Comparison of ENCODE assay signal across 1 cellular context in the genomic region with DNA sequence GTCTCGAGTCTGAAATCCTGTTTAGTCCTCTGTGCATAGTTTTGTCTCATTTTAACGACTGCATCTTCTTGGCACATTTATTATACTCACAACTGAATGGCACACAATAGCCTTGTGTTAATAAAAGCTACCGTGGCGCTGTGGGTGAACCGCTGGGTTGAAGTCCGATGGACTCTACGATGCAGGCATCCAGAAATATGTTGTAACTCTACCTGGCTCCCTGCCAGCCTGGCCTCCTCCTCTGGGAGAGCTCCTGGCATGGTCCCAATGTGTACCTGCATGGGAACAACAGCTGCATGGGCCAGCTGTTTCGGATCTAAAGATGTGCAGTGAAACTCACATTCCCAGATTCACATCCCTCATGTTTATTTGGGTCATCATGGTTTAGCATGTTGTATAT.
TF ChIP-seq lines count a peak whose summit lies in the region.

No MANE protein-coding gene starts in this region.

TF ChIP-seq in HepG2, 621 proteins besides CTCF, POLR2A, EP300 and RAD21 (continued from another document and continues in another):
- TF ChIP-seq, protein P1, sequence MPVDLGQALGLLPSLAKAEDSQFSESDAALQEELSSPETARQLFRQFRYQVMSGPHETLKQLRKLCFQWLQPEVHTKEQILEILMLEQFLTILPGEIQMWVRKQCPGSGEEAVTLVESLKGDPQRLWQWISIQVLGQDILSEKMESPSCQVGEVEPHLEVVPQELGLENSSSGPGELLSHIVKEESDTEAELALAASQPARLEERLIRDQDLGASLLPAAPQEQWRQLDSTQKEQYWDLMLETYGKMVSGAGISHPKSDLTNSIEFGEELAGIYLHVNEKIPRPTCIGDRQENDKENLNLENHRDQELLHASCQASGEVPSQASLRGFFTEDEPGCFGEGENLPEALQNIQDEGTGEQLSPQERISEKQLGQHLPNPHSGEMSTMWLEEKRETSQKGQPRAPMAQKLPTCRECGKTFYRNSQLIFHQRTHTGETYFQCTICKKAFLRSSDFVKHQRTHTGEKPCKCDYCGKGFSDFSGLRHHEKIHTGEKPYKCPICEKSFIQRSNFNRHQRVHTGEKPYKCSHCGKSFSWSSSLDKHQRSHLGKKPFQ (CRISPR knock-in tag; IDR thresholded peaks at IDR 0.05; ENCODE audit: insufficient replicate concordance), result no peak
- TF ChIP-seq ZNF547 (CRISPR knock-in tag; IDR thresholded peaks at IDR 0.05) (no peak), KDM5B (CRISPR knock-in tag; IDR thresholded peaks at IDR 0.05; ENCODE audit: borderline replicate concordance) (no peak), PRMT3 (CRISPR knock-in tag; IDR thresholded peaks at IDR 0.05; ENCODE audit: borderline replicate concordance, low read depth) (no peak), PHF5A (CRISPR knock-in tag; IDR thresholded peaks at IDR 0.05; ENCODE audit: low read depth, unreplicated experiment) (no peak), ZNF263 (CRISPR knock-in tag; IDR thresholded peaks at IDR 0.05) (no peak), IKZF4 (CRISPR knock-in tag; IDR thresholded peaks at IDR 0.05; ENCODE audit: borderline replicate concordance, low read depth, not compliant biosample characterization) (no peak), ETV5 (CRISPR knock-in tag; IDR thresholded peaks at IDR 0.05; ENCODE audit: borderline replicate concordance) (no peak), TBX2 (CRISPR knock-in tag; IDR thresholded peaks at IDR 0.05; ENCODE audit: borderline replicate concordance) (peak; percentile 45; the same call in 1 of the 2 replicates), ZNF292 (CRISPR knock-in tag; IDR thresholded peaks at IDR 0.05; ENCODE audit: borderline replicate concordance, low read depth) (no peak), ATAD3A (CRISPR knock-in tag; IDR thresholded peaks at IDR 0.05) (no peak), CENPX (CRISPR knock-in tag; IDR thresholded peaks at IDR 0.05) (no peak), MAFG (CRISPR knock-in tag; IDR thresholded peaks at IDR 0.05) (no peak), RFX3 (CRISPR knock-in tag; IDR thresholded peaks at IDR 0.05) (no peak), ZBTB8A (CRISPR knock-in tag; IDR thresholded peaks at IDR 0.05; ENCODE audit: borderline replicate concordance, low read depth) (no peak), ZMYM3 (CRISPR knock-in tag; IDR thresholded peaks at IDR 0.05) (no peak), ATF7 (IDR thresholded peaks at IDR 0.05) (no peak), ATF7 (CRISPR knock-in tag; IDR thresholded peaks at IDR 0.05) (no peak), SATB2 (CRISPR knock-in tag; IDR thresholded peaks at IDR 0.05) (no peak), RBM22 (optimal IDR thresholded peaks at IDR 0.05; ENCODE audit: low read length) (no peak), NAIF1 (CRISPR knock-in tag; IDR thresholded peaks at IDR 0.05; ENCODE audit: borderline replicate concordance) (no peak), KDM2A (CRISPR knock-in tag; IDR thresholded peaks at IDR 0.05; ENCODE audit: borderline replicate concordance, low read depth) (peak; percentile 63; the same call in 1 of the 2 replicates), ZSCAN12 (CRISPR knock-in tag; IDR thresholded peaks at IDR 0.05) (no peak), ZBTB42 (CRISPR knock-in tag; IDR thresholded peaks at IDR 0.05) (peak; percentile 95), TCF7 (IDR thresholded peaks at IDR 0.05; ENCODE audit: low read depth) (no peak), MIXL1 (CRISPR knock-in tag; IDR thresholded peaks at IDR 0.05) (no peak), REPIN1 (CRISPR knock-in tag; IDR thresholded peaks at IDR 0.05; ENCODE audit: borderline replicate concordance, low read depth) (peak; percentile 84; the same call in 1 of the 2 replicates), ETV6 (CRISPR knock-in tag; conservative IDR thresholded peaks at IDR 0.05) (no peak), XRCC5 (optimal IDR thresholded peaks at IDR 0.05; ENCODE audit: low read length) (no peak), ARNTL (CRISPR knock-in tag; IDR thresholded peaks at IDR 0.05) (no peak), CHD4 (IDR thresholded peaks at IDR 0.05; ENCODE audit: borderline replicate concordance, low read length) (no peak), CENPT (CRISPR knock-in tag; IDR thresholded peaks at IDR 0.05; ENCODE audit: low read depth) (no peak), ISX (CRISPR knock-in tag; conservative IDR thresholded peaks at IDR 0.05) (no peak), CCDC6 (CRISPR knock-in tag; IDR thresholded peaks at IDR 0.05) (no peak), SP1 (IDR thresholded peaks at IDR 0.05) (no peak), SP1 (CRISPR knock-in tag; IDR thresholded peaks at IDR 0.05) (0 out of 2 replicates have a peak, but pooled peaks have one; percentile 29), ZNF501 (CRISPR knock-in tag; IDR thresholded peaks at IDR 0.05) (no peak), NFIC (IDR thresholded peaks at IDR 0.05; ENCODE audit: low read length) (peak; percentile 88; the same call in 1 of the 2 replicates)
- TF ChIP-seq, protein P2, sequence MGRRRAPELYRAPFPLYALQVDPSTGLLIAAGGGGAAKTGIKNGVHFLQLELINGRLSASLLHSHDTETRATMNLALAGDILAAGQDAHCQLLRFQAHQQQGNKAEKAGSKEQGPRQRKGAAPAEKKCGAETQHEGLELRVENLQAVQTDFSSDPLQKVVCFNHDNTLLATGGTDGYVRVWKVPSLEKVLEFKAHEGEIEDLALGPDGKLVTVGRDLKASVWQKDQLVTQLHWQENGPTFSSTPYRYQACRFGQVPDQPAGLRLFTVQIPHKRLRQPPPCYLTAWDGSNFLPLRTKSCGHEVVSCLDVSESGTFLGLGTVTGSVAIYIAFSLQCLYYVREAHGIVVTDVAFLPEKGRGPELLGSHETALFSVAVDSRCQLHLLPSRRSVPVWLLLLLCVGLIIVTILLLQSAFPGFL (CRISPR knock-in tag; IDR thresholded peaks at IDR 0.05), result no peak
- TF ChIP-seq, protein P3, sequence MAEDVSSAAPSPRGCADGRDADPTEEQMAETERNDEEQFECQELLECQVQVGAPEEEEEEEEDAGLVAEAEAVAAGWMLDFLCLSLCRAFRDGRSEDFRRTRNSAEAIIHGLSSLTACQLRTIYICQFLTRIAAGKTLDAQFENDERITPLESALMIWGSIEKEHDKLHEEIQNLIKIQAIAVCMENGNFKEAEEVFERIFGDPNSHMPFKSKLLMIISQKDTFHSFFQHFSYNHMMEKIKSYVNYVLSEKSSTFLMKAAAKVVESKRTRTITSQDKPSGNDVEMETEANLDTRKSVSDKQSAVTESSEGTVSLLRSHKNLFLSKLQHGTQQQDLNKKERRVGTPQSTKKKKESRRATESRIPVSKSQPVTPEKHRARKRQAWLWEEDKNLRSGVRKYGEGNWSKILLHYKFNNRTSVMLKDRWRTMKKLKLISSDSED (CRISPR knock-in tag; IDR thresholded peaks at IDR 0.05), result no peak
- TF ChIP-seq, protein P4, sequence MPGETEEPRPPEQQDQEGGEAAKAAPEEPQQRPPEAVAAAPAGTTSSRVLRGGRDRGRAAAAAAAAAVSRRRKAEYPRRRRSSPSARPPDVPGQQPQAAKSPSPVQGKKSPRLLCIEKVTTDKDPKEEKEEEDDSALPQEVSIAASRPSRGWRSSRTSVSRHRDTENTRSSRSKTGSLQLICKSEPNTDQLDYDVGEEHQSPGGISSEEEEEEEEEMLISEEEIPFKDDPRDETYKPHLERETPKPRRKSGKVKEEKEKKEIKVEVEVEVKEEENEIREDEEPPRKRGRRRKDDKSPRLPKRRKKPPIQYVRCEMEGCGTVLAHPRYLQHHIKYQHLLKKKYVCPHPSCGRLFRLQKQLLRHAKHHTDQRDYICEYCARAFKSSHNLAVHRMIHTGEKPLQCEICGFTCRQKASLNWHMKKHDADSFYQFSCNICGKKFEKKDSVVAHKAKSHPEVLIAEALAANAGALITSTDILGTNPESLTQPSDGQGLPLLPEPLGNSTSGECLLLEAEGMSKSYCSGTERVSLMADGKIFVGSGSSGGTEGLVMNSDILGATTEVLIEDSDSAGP (CRISPR knock-in tag; IDR thresholded peaks at IDR 0.05; ENCODE audit: borderline replicate concordance), result no peak
- TF ChIP-seq, protein P5, sequence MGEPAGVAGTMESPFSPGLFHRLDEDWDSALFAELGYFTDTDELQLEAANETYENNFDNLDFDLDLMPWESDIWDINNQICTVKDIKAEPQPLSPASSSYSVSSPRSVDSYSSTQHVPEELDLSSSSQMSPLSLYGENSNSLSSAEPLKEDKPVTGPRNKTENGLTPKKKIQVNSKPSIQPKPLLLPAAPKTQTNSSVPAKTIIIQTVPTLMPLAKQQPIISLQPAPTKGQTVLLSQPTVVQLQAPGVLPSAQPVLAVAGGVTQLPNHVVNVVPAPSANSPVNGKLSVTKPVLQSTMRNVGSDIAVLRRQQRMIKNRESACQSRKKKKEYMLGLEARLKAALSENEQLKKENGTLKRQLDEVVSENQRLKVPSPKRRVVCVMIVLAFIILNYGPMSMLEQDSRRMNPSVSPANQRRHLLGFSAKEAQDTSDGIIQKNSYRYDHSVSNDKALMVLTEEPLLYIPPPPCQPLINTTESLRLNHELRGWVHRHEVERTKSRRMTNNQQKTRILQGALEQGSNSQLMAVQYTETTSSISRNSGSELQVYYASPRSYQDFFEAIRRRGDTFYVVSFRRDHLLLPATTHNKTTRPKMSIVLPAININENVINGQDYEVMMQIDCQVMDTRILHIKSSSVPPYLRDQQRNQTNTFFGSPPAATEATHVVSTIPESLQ (CRISPR knock-in tag; conservative IDR thresholded peaks at IDR 0.05), result no peak
- TF ChIP-seq, protein P6, sequence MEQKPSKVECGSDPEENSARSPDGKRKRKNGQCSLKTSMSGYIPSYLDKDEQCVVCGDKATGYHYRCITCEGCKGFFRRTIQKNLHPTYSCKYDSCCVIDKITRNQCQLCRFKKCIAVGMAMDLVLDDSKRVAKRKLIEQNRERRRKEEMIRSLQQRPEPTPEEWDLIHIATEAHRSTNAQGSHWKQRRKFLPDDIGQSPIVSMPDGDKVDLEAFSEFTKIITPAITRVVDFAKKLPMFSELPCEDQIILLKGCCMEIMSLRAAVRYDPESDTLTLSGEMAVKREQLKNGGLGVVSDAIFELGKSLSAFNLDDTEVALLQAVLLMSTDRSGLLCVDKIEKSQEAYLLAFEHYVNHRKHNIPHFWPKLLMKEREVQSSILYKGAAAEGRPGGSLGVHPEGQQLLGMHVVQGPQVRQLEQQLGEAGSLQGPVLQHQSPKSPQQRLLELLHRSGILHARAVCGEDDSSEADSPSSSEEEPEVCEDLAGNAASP (CRISPR knock-in tag; IDR thresholded peaks at IDR 0.05; ENCODE audit: borderline replicate concordance), result peak; percentile 28; the same call in 1 of the 2 replicates
- TF ChIP-seq, protein P7, sequence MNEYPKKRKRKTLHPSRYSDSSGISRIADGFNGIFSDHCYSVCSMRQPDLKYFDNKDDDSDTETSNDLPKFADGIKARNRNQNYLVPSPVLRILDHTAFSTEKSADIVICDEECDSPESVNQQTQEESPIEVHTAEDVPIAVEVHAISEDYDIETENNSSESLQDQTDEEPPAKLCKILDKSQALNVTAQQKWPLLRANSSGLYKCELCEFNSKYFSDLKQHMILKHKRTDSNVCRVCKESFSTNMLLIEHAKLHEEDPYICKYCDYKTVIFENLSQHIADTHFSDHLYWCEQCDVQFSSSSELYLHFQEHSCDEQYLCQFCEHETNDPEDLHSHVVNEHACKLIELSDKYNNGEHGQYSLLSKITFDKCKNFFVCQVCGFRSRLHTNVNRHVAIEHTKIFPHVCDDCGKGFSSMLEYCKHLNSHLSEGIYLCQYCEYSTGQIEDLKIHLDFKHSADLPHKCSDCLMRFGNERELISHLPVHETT (CRISPR knock-in tag; conservative IDR thresholded peaks at IDR 0.05), result no peak
- TF ChIP-seq, protein P8, sequence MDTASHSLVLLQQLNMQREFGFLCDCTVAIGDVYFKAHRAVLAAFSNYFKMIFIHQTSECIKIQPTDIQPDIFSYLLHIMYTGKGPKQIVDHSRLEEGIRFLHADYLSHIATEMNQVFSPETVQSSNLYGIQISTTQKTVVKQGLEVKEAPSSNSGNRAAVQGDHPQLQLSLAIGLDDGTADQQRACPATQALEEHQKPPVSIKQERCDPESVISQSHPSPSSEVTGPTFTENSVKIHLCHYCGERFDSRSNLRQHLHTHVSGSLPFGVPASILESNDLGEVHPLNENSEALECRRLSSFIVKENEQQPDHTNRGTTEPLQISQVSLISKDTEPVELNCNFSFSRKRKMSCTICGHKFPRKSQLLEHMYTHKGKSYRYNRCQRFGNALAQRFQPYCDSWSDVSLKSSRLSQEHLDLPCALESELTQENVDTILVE (CRISPR knock-in tag; IDR thresholded peaks at IDR 0.05), result no peak
- TF ChIP-seq, protein P9, sequence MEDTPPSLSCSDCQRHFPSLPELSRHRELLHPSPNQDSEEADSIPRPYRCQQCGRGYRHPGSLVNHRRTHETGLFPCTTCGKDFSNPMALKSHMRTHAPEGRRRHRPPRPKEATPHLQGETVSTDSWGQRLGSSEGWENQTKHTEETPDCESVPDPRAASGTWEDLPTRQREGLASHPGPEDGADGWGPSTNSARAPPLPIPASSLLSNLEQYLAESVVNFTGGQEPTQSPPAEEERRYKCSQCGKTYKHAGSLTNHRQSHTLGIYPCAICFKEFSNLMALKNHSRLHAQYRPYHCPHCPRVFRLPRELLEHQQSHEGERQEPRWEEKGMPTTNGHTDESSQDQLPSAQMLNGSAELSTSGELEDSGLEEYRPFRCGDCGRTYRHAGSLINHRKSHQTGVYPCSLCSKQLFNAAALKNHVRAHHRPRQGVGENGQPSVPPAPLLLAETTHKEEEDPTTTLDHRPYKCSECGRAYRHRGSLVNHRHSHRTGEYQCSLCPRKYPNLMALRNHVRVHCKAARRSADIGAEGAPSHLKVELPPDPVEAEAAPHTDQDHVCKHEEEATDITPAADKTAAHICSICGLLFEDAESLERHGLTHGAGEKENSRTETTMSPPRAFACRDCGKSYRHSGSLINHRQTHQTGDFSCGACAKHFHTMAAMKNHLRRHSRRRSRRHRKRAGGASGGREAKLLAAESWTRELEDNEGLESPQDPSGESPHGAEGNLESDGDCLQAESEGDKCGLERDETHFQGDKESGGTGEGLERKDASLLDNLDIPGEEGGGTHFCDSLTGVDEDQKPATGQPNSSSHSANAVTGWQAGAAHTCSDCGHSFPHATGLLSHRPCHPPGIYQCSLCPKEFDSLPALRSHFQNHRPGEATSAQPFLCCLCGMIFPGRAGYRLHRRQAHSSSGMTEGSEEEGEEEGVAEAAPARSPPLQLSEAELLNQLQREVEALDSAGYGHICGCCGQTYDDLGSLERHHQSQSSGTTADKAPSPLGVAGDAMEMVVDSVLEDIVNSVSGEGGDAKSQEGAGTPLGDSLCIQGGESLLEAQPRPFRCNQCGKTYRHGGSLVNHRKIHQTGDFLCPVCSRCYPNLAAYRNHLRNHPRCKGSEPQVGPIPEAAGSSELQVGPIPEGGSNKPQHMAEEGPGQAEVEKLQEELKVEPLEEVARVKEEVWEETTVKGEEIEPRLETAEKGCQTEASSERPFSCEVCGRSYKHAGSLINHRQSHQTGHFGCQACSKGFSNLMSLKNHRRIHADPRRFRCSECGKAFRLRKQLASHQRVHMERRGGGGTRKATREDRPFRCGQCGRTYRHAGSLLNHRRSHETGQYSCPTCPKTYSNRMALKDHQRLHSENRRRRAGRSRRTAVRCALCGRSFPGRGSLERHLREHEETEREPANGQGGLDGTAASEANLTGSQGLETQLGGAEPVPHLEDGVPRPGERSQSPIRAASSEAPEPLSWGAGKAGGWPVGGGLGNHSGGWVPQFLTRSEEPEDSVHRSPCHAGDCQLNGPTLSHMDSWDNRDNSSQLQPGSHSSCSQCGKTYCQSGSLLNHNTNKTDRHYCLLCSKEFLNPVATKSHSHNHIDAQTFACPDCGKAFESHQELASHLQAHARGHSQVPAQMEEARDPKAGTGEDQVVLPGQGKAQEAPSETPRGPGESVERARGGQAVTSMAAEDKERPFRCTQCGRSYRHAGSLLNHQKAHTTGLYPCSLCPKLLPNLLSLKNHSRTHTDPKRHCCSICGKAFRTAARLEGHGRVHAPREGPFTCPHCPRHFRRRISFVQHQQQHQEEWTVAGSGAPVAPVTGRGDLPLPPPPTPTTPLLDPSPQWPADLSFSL (CRISPR knock-in tag; IDR thresholded peaks at IDR 0.05), result peak; percentile 79
- TF ChIP-seq, protein P10, sequence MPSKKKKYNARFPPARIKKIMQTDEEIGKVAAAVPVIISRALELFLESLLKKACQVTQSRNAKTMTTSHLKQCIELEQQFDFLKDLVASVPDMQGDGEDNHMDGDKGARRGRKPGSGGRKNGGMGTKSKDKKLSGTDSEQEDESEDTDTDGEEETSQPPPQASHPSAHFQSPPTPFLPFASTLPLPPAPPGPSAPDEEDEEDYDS (CRISPR knock-in tag; IDR thresholded peaks at IDR 0.05), result no peak
